Comparison of ENCODE assay signal across 16 cellular contexts in the genomic region with DNA sequence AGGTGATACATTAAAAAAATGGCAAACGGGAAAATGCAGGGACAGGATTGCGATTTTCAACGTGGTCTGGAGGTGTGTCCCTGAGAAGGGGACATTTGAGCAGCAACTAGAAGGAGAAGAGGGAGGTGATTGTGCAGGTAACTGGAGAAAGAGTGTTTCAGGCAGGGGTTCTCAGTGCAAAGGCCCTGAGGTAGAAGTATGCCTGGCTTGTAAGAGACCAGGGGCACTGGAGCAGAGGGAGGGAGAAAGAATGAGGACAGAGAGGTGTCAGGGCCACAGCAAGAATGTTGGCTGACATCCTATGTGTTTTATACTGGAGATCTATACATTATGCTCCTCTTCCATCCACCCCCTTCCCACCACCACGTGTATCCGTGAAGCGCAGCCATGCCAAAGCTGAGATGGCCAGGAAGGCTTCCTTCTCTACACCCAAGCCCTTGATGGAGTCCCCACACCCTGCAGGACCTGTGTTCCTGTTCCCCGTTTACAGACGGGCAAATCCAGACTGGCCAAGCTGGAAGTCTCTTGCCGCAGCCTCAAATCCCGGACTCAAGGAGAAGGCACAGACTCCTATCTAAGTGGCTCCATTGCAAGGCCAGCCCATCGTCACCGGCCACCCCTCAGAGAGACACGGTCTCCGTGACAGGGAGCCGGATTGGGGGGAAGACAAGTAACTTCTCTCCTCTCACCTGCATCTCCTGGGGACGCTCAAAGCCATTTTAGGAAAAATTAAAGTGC.
"Had no signal": no experiment of that assay in that cellular context is flagged by ENCODE, and none has a peak within 500 bp of the region (broad histone marks: within the 10 kb centered on the region; RNA-seq: fewer than 3 reads in every experiment).

No MANE protein-coding gene starts in this region.

- H3K36me3 Mint-ChIP-seq: activated naive CD8-positive, alpha-beta T cell treated with anti-CD3 and anti-CD28 coated beads, Interleukin-2, amount 10 ng/mL, durations not matched to agents 7 days and 5 days; natural killer cell had no signal

- H3K27ac Mint-ChIP-seq: activated CD4-positive, alpha-beta T cell treated with anti-CD3 and anti-CD28 coated beads for 36 hours; activated naive CD8-positive, alpha-beta T cell treated with anti-CD3 and anti-CD28 coated beads, Interleukin-2, amount 10 ng/mL, durations not matched to agents 7 days and 5 days; activated T-helper 1 cell treated with anti-CD3 and anti-CD28 coated beads, Interleukin-12 subunit alpha, Interleukin-12 subunit beta, Interleukin-2, Interleukin-4 antibody, amounts not matched to agents 30 ng/mL and 10 ng/mL and 1 ng/mL, durations not matched to agents 14 hours and 24 hours and 36 hours; natural killer cell; progenitor cell of endocrine pancreas had no signal

- H3K9me3 ChIP-seq: body of pancreas, testis, upper lobe of right lung had no signal

- H3K9me3 Mint-ChIP-seq: activated naive CD8-positive, alpha-beta T cell treated with anti-CD3 and anti-CD28 coated beads, Interleukin-2, amount 10 ng/mL, durations not matched to agents 7 days and 5 days; activated T-helper 1 cell treated with anti-CD3 and anti-CD28 coated beads, Interleukin-12 subunit alpha, Interleukin-12 subunit beta, Interleukin-2, Interleukin-4 antibody, amounts not matched to agents 30 ng/mL and 10 ng/mL and 1 ng/mL, durations not matched to agents 14 hours and 24 hours and 36 hours; natural killer cell; stimulated activated naive CD8-positive, alpha-beta T cell treated with anti-CD3 and anti-CD28 coated beads, Interleukin-15, amount 100 ng/mL, for 72 hours had no signal

- H3K4me1 ChIP-seq: body of pancreas, testis, upper lobe of right lung had no signal

- H3K4me3 ChIP-seq: body of pancreas, testis, upper lobe of right lung had no signal

- DNase-seq: activated CD4-positive, alpha-beta T cell treated with anti-CD3 and anti-CD28 coated beads for 36 hours; activated CD4-positive, alpha-beta T cell treated with anti-CD3 and anti-CD28 coated beads, Interleukin-2, amount 50 U/mL, for 48 hours; activated naive CD8-positive, alpha-beta T cell treated with anti-CD3 and anti-CD28 coated beads, Interleukin-2, amount 10 ng/mL, durations not matched to agents 7 days and 5 days; amygdala; body of pancreas; central memory CD4-positive, alpha-beta T cell; left cardiac atrium; natural killer cell; occipital lobe; stimulated activated naive CD8-positive, alpha-beta T cell treated with anti-CD3 and anti-CD28 coated beads, Interleukin-15, amount 100 ng/mL, for 72 hours; SW 1271; T-helper 2 cell; testis; upper lobe of right lung had no signal

- ATAC-seq: activated CD4-positive, alpha-beta T cell treated with anti-CD3 and anti-CD28 coated beads for 36 hours; body of pancreas; natural killer cell; stimulated activated naive CD8-positive, alpha-beta T cell treated with anti-CD3 and anti-CD28 coated beads, Interleukin-15, amount 100 ng/mL, for 72 hours; upper lobe of right lung had no signal

- H3K27ac ChIP-seq: body of pancreas, testis, upper lobe of right lung had no signal

- H3K27me3 ChIP-seq: body of pancreas, testis had no signal

- H3K4me1 Mint-ChIP-seq: activated CD4-positive, alpha-beta T cell treated with anti-CD3 and anti-CD28 coated beads for 36 hours; natural killer cell; stimulated activated naive CD8-positive, alpha-beta T cell treated with anti-CD3 and anti-CD28 coated beads, Interleukin-15, amount 100 ng/mL, for 72 hours had no signal

- H3K36me3 ChIP-seq: upper lobe of right lung had no signal

- H3K4me3 Mint-ChIP-seq: activated CD4-positive, alpha-beta T cell treated with anti-CD3 and anti-CD28 coated beads for 36 hours; activated naive CD8-positive, alpha-beta T cell treated with anti-CD3 and anti-CD28 coated beads, Interleukin-2, amount 10 ng/mL, durations not matched to agents 7 days and 5 days; activated T-helper 1 cell treated with anti-CD3 and anti-CD28 coated beads, Interleukin-12 subunit alpha, Interleukin-12 subunit beta, Interleukin-2, Interleukin-4 antibody, amounts not matched to agents 30 ng/mL and 10 ng/mL and 1 ng/mL, durations not matched to agents 14 hours and 24 hours and 36 hours; natural killer cell; stimulated activated naive CD8-positive, alpha-beta T cell treated with anti-CD3 and anti-CD28 coated beads, Interleukin-15, amount 100 ng/mL, for 72 hours had no signal

- H3K27me3 Mint-ChIP-seq: activated CD4-positive, alpha-beta T cell treated with anti-CD3 and anti-CD28 coated beads for 36 hours had no signal
